In the genomic region with DNA sequence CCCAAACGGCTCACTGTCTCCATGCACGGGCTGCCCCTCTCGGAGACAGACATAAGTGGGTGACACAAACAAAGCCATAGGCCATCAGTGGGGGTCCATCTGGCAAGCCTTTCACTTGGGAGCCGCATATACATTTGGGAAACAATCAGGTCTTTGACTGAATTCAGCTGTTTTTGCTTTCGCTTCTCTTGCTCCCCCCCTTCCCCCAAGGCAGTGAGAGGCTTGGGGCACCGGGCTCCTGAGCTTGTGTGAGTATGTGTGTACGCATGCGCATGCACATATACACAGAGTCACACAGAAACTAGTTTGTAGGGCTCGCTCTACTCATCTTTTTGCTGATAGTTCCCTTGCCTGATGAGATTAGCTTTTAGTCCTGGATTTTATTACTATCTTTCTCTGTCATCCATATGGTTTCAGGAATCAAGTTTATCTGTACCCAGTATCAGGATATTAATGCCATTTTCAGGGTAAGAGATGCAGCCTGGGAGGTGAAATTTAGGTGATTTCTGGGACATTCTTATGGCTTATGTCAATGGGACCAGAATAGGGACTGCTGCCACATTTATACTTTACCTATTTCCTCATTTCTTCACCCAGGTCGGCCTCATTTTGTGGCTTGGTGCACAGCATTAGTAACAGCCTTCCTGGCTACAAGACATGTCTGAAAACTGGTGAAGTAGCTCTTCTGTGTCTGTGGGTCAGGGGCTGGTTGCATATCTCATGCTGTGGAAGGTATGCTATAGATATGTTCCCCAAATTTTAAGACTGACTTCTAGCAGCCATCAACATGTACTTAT, we compare ENCODE assay signal across 15 cellular contexts.
DNase-seq lines count a peak whose midpoint lies in the region; ATAC-seq lines count a peak whose summit lies in the region.
"Had no signal": no experiment of that assay in that cellular context is flagged by ENCODE, and none has a peak within 500 bp of the region (broad histone marks: within the 10 kb centered on the region; RNA-seq: fewer than 3 reads in every experiment).

No MANE protein-coding gene starts in this region.

- ATAC-seq in HG03520 (IDR thresholded peaks at IDR 0.05; ENCODE audit: unreplicated experiment) (peak; percentile 79), HG02970 (IDR thresholded peaks at IDR 0.05; ENCODE audit: low FRiP score, unreplicated experiment) (no peak)
- ATAC-seq: left ventricle myocardium superior, natural killer cell had no signal

- DNase-seq in NCI-H1417 (lab: John Stamatoyannopoulos, UW) (peak in 2 of 3 experiments; percentile 36 to 63), NCI-H1417 treated with DMSO at 0.1 percent for 48 hours (lab: John Stamatoyannopoulos, UW) (no peak), SW480 (ENCODE audit: low spot score) (peak; percentile 8), putamen (ENCODE audit: low spot score) (peak; percentile 1), SIG-M5 (lab: John Stamatoyannopoulos, UW) (no peak), NCI-H2029 treated with DMSO at 0.1 percent for 48 hours (lab: John Stamatoyannopoulos, UW) (no peak)
- DNase-seq: activated T-cell treated with anti-CD3 and anti-CD28 coated beads, Interleukin-2, amount 50 U/mL, for 48 hours; colonic mucosa; COR-L47; left ventricle myocardium superior; natural killer cell; stimulated activated CD4-positive, alpha-beta T cell treated with anti-CD3 and anti-CD28 coated beads, Interleukin-2, amount 100 ng/mL, for 24 hours; trophoblast cell had no signal

Comparison
In these comparisons a context has a peak if more than half of its experiments do, and no peak if none do; other contexts are left out.
1. DNase-seq: peak in NCI-H1417 (2 of 3), SW480 (single experiment) and putamen (single experiment); none in NCI-H1417 treated with DMSO at 0.1 percent for 48 hours (single experiment), SIG-M5 (single experiment) and NCI-H2029 treated with DMSO at 0.1 percent for 48 hours (single experiment).